Comparison of ENCODE assay signal across 8 cellular contexts in the genomic region with DNA sequence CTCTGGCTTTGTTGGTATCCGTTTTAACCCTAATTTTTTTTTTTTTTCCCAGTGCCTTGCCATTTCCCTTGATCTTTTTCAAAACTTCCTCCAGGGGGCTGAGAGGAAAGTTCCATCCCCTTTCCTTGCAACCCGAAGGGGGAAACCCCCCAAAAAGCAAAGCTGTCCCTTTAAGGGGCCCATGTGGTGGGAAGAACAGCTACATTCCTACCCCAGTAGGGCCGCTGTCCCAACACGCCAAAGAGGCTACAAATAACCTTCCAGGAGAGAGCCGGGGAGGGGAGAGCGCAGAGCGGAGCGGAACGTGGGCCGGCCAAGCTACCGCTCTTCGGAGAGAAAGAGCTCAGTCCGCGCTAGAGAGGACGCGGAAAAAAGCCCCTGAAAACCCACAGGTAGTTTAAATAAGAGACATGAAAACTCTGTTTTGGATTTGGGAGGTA. TPM values are rescaled to one million over a fixed set of nuclear protein-coding genes. Genes with fewer than 3 reads are reported as not detected.
A peak's percentile ranks its signal among the peaks of the same experiment; 100 is the strongest.
DNase-seq lines count a peak whose midpoint lies in the region; ATAC-seq and TF ChIP-seq lines count a peak whose summit lies in the region.

No MANE protein-coding gene starts in this region.

- H3K27ac ChIP-seq in RWPE1, result peak overlapping the region; percentile 93
- H3K27ac ChIP-seq in substantia nigra (ENCODE audit: low read depth, low read length, poor library complexity, severe bottlenecking), result peak overlapping the region; percentile 80

- CTCF ChIA-PET in AG04449 (lab: Yijun Ruan, JAX) (interaction anchor here (0.6 to 6.1 kb wide), 28 partner anchors 8 to 438 kb away, joined by 3 to 115 read pairs (median 4); a partner anchor contains a TSS), RWPE1 (lab: Yijun Ruan, JAX) (interaction anchor here (0.6 to 2.4 kb wide), 4 partner anchors 96 to 277 kb away, joined by 3 to 14 read pairs (median 4); no protein-coding TSS in a partner anchor)

- POLR2A ChIA-PET in AG04449 (lab: Yijun Ruan, JAX), result interaction anchor here (0.6 to 1.2 kb wide), 2 partner anchors 20 to 81 kb away, joined by 3 to 5 read pairs; a partner anchor contains a TSS
- POLR2A ChIA-PET in RWPE1 (lab: Yijun Ruan, JAX; ENCODE audit: low non-redundant PET), result no interaction called here

- TF ChIP-seq CTCF in AG04449 (IDR thresholded peaks at IDR 0.05; ENCODE audit: insufficient read depth, low read length, missing control alignments), result peak; percentile 5
- no peak for TF ChIP-seq CTCF in GM12864 (IDR thresholded peaks at IDR 0.05; ENCODE audit: low read depth, low read length, missing control alignments)
- TF ChIP-seq CTCF in RWPE1 (conservative IDR thresholded peaks at IDR 0.05; ENCODE audit: low read depth), result no peak

- DNase-seq in AG04449 (ENCODE audit: low read depth, low spot score) (no peak), GM12864 (ENCODE audit: low read depth) (no peak), RWPE1 (ENCODE audit: low spot score) (peak; percentile 96), dedifferentiated amniotic fluid mesenchymal stem cell (ENCODE audit: extremely low spot score) (peak; percentile 44), left lobe of liver (ENCODE audit: low spot score) (no peak), substantia nigra (lab: John Stamatoyannopoulos, UW) (peak in 20 of 49 donors; percentile 15 to 42 (median 30)), NCI-H187 (lab: John Stamatoyannopoulos, UW) (no peak)

- peak overlapping the region; percentile 64 for H3K4me3 ChIP-seq in AG04449 (ENCODE audit: low read depth, low read length)
- peak overlapping the region; percentile 12 for H3K4me3 ChIP-seq in GM12864 (ENCODE audit: low read depth, low read length)

- peak; percentile 65 for ATAC-seq in left lobe of liver
- no peak for ATAC-seq in HG02870 (IDR thresholded peaks at IDR 0.05; ENCODE audit: unreplicated experiment)

RNA-seq across cellular contexts. Expression of a gene that starts 1.7 kb away (rescaled TPM):
- 0.50 TPM for total RNA-seq in left lobe of liver

RNA-seq across cellular contexts. Expression of a gene that starts 19.9 kb away (rescaled TPM):
- total RNA-seq in left lobe of liver, result 4.1 TPM

Comparison
In these comparisons a context has a peak if more than half of its experiments do, and no peak if none do; other contexts are left out.
1. DNase-seq: peak in RWPE1 (single experiment) and dedifferentiated amniotic fluid mesenchymal stem cell (single experiment); none in AG04449 (single experiment), GM12864 (single experiment), left lobe of liver (single experiment) and NCI-H187 (0 of 2).